11 cellular contexts compared by ENCODE assay signal in genomic region chr14:94341654-94342333, GRCh38. TPM values are rescaled to one million over a fixed set of nuclear protein-coding genes. Genes with fewer than 3 reads are reported as not detected.
DNase-seq lines count a peak whose midpoint lies in the region; ATAC-seq and TF ChIP-seq lines count a peak whose summit lies in the region.
"Had no signal": no experiment of that assay in that cellular context is flagged by ENCODE, and none has a peak within 500 bp of the region (broad histone marks: within the 10 kb centered on the region; RNA-seq: fewer than 3 reads in every experiment).

No MANE protein-coding gene starts in this region.

- no peaks in the 10 kb centered on the region for H3K36me3 Mint-ChIP-seq in stimulated activated naive CD8-positive, alpha-beta T cell treated with anti-CD3 and anti-CD28 coated beads, Interleukin-15, Interleukin-2, amounts not matched to agents 100 ng/mL and 50 ng/mL, for 24 hours (ENCODE audit: low read depth)
- H3K36me3 Mint-ChIP-seq in activated T-helper 2 cell treated with anti-CD3 and anti-CD28 coated beads, Interferon-gamma antibody, Interleukin-2, Interleukin-4, amounts not matched to agents 10 μg/mL and 5 μg/mL and 100 μg/mL, durations not matched to agents 14 hours and 24 hours and 36 hours (ENCODE audit: low read depth), result peaks cover 8% of the 10 kb centered on the region
- H3K36me3 Mint-ChIP-seq: brain had no signal

- intact Hi-C loops in activated T-helper 2 cell treated with anti-CD3 and anti-CD28 coated beads, Interferon-gamma antibody, Interleukin-2, Interleukin-4, amounts not matched to agents 10 μg/mL and 5 μg/mL and 100 μg/mL, durations not matched to agents 14 hours and 24 hours and 36 hours (cut with micrococcal nuclease), result no loop called here
- intact Hi-C loops in vagina (cut with DNase I) (no loop called here), uterus (cut with DNase I; ENCODE audit: low total_unique reads) (no loop called here)

- no peak for TF ChIP-seq POLR2A in vagina (IDR thresholded peaks at IDR 0.05)
- no peak for TF ChIP-seq POLR2A in uterus (IDR thresholded peaks at IDR 0.05)

- H3K27me3 Mint-ChIP-seq in stimulated activated naive CD8-positive, alpha-beta T cell treated with anti-CD3 and anti-CD28 coated beads, Interleukin-15, Interleukin-2, amounts not matched to agents 100 ng/mL and 50 ng/mL, for 24 hours, result peaks cover 33% of the 10 kb centered on the region
- no peaks in the 10 kb centered on the region for H3K27me3 Mint-ChIP-seq in activated T-helper 2 cell treated with anti-CD3 and anti-CD28 coated beads, Interferon-gamma antibody, Interleukin-2, Interleukin-4, amounts not matched to agents 10 μg/mL and 5 μg/mL and 100 μg/mL, durations not matched to agents 14 hours and 24 hours and 36 hours (ENCODE audit: low read depth)

- H3K27me3 ChIP-seq in vagina (no peaks in the 10 kb centered on the region), uterus (no peaks in the 10 kb centered on the region)

- ATAC-seq in stimulated activated naive CD8-positive, alpha-beta T cell treated with anti-CD3 and anti-CD28 coated beads, Interleukin-15, Interleukin-2, amounts not matched to agents 100 U/mL and 50 U/mL, for 24 hours, result no peak
- ATAC-seq in activated CD4-positive, CD25-positive, alpha-beta regulatory T cell treated with anti-CD3 and anti-CD28 coated beads, Interleukin-2, amount 50 U/mL, for 24 hours, result no peak

- H3K27ac ChIP-seq in vagina (peak overlapping the region; percentile 81), uterus (no peak overlapping the region)
- H3K27ac ChIP-seq: psoas muscle had no signal

- H3K4me3 Mint-ChIP-seq in stimulated activated naive CD8-positive, alpha-beta T cell treated with anti-CD3 and anti-CD28 coated beads, Interleukin-15, Interleukin-2, amounts not matched to agents 100 ng/mL and 50 ng/mL, for 24 hours, result no peak overlapping the region
- no peak overlapping the region for H3K4me3 Mint-ChIP-seq in activated T-helper 2 cell treated with anti-CD3 and anti-CD28 coated beads, Interferon-gamma antibody, Interleukin-2, Interleukin-4, amounts not matched to agents 10 μg/mL and 5 μg/mL and 100 μg/mL, durations not matched to agents 14 hours and 24 hours and 36 hours (ENCODE audit: low read depth)

- H3K4me3 ChIP-seq in vagina, result no peak overlapping the region
- no peak overlapping the region for H3K4me3 ChIP-seq in uterus
- H3K4me3 ChIP-seq: psoas muscle had no signal

- H3K9me3 ChIP-seq in vagina (no peaks in the 10 kb centered on the region), uterus (no peaks in the 10 kb centered on the region)
- H3K9me3 ChIP-seq: psoas muscle had no signal

- H3K4me1 Mint-ChIP-seq in stimulated activated naive CD8-positive, alpha-beta T cell treated with anti-CD3 and anti-CD28 coated beads, Interleukin-15, Interleukin-2, amounts not matched to agents 100 ng/mL and 50 ng/mL, for 24 hours (ENCODE audit: low read depth), result peaks cover 12% of the 10 kb centered on the region
- peaks cover 30% of the 10 kb centered on the region for H3K4me1 Mint-ChIP-seq in activated T-helper 2 cell treated with anti-CD3 and anti-CD28 coated beads, Interferon-gamma antibody, Interleukin-2, Interleukin-4, amounts not matched to agents 10 μg/mL and 5 μg/mL and 100 μg/mL, durations not matched to agents 14 hours and 24 hours and 36 hours (ENCODE audit: low read depth)

- no peak for DNase-seq in stimulated activated naive CD8-positive, alpha-beta T cell treated with anti-CD3 and anti-CD28 coated beads, Interleukin-15, Interleukin-2, amounts not matched to agents 100 U/mL and 50 U/mL, for 24 hours
- no peak for DNase-seq in activated T-helper 2 cell treated with anti-CD3 and anti-CD28 coated beads, Interferon-gamma antibody, Interleukin-2, Interleukin-4, amounts not matched to agents 10 μg/mL and 5 μg/mL and 100 μg/mL, durations not matched to agents 14 hours and 24 hours and 36 hours (ENCODE audit: low spot score)
- DNase-seq in inferior parietal cortex (ENCODE audit: extremely low spot score) (peak; percentile 19), vagina (ENCODE audit: extremely low spot score in 2 of 2) (no peak), C1 segment of cervical spinal cord (lab: John Stamatoyannopoulos, UW) (no peak), uterus (no peak)
- DNase-seq: NCI-H1930 had no signal

- H3K9me3 Mint-ChIP-seq in stimulated activated naive CD8-positive, alpha-beta T cell treated with anti-CD3 and anti-CD28 coated beads, Interleukin-15, Interleukin-2, amounts not matched to agents 100 ng/mL and 50 ng/mL, for 24 hours, result peaks cover 11% of the 10 kb centered on the region
- H3K9me3 Mint-ChIP-seq in activated T-helper 2 cell treated with anti-CD3 and anti-CD28 coated beads, Interferon-gamma antibody, Interleukin-2, Interleukin-4, amounts not matched to agents 10 μg/mL and 5 μg/mL and 100 μg/mL, durations not matched to agents 14 hours and 24 hours and 36 hours, result peaks cover 37% of the 10 kb centered on the region

- H3K4me1 ChIP-seq in vagina, result peaks cover 32% of the 10 kb centered on the region
- no peaks in the 10 kb centered on the region for H3K4me1 ChIP-seq in uterus
- H3K4me1 ChIP-seq: psoas muscle had no signal

- peak overlapping the region; percentile 29 for H3K27ac Mint-ChIP-seq in stimulated activated naive CD8-positive, alpha-beta T cell treated with anti-CD3 and anti-CD28 coated beads, Interleukin-15, Interleukin-2, amounts not matched to agents 100 ng/mL and 50 ng/mL, for 24 hours
- peak overlapping the region; percentile 48 for H3K27ac Mint-ChIP-seq in activated T-helper 2 cell treated with anti-CD3 and anti-CD28 coated beads, Interferon-gamma antibody, Interleukin-2, Interleukin-4, amounts not matched to agents 10 μg/mL and 5 μg/mL and 100 μg/mL, durations not matched to agents 14 hours and 24 hours and 36 hours

- TF ChIP-seq CTCF in vagina (IDR thresholded peaks at IDR 0.05) (no peak), uterus (IDR thresholded peaks at IDR 0.05) (no peak)

- H3K36me3 ChIP-seq in vagina (no peaks in the 10 kb centered on the region), uterus (no peaks in the 10 kb centered on the region)

RNA-seq across cellular contexts. Expression of gene SERPINA6, which starts 18.7 kb away (rescaled TPM):
- not detected in 2 replicates for total RNA-seq in activated T-helper 2 cell treated with anti-CD3 and anti-CD28 coated beads, Interferon-gamma antibody, Interleukin-2, Interleukin-4, amounts not matched to agents 10 μg/mL and 5 μg/mL and 100 μg/mL, durations not matched to agents 14 hours and 24 hours and 36 hours
- total RNA-seq in vagina (not detected), uterus (under 1 TPM in 1 of 4 donors, not detected in 3; 0.76 TPM)
- total RNA-seq: psoas muscle had no signal

RNA-seq across cellular contexts. Expression of gene SERPINA2, which starts 24.7 kb away (rescaled TPM):
- not detected in 2 replicates for total RNA-seq in activated T-helper 2 cell treated with anti-CD3 and anti-CD28 coated beads, Interferon-gamma antibody, Interleukin-2, Interleukin-4, amounts not matched to agents 10 μg/mL and 5 μg/mL and 100 μg/mL, durations not matched to agents 14 hours and 24 hours and 36 hours
- total RNA-seq in vagina, result not detected
- total RNA-seq in uterus, result not detected
- total RNA-seq: psoas muscle had no signal

RNA-seq across cellular contexts. Expression of gene SERPINA1, which starts 46.6 kb away (rescaled TPM):
- 1.1 and 1.3 TPM in 2 replicates for total RNA-seq in activated T-helper 2 cell treated with anti-CD3 and anti-CD28 coated beads, Interferon-gamma antibody, Interleukin-2, Interleukin-4, amounts not matched to agents 10 μg/mL and 5 μg/mL and 100 μg/mL, durations not matched to agents 14 hours and 24 hours and 36 hours
- total RNA-seq in vagina, result 6.1 TPM
- total RNA-seq in uterus, result 1 to 10 TPM in 2 of 4 donors, under 1 TPM in 1, not detected in 1; 0.88 to 6.6 (median 4.9) TPM

RNA-seq across cellular contexts. Expression of gene SERPINA10, which starts 48.7 kb away (rescaled TPM):
- not detected in 2 replicates for total RNA-seq in activated T-helper 2 cell treated with anti-CD3 and anti-CD28 coated beads, Interferon-gamma antibody, Interleukin-2, Interleukin-4, amounts not matched to agents 10 μg/mL and 5 μg/mL and 100 μg/mL, durations not matched to agents 14 hours and 24 hours and 36 hours
- total RNA-seq in vagina (not detected), uterus (not detected)
- total RNA-seq: psoas muscle had no signal
